17 cellular contexts compared by ENCODE assay signal in genomic region chr12:131863711-131864396, GRCh38. TPM values are rescaled to one million over a fixed set of nuclear protein-coding genes. Genes with fewer than 3 reads are reported as not detected.
DNase-seq lines count a peak whose midpoint lies in the region; ATAC-seq and TF ChIP-seq lines count a peak whose summit lies in the region.
"Had no signal": no experiment of that assay in that cellular context is flagged by ENCODE, and none has a peak within 500 bp of the region (broad histone marks: within the 10 kb centered on the region; RNA-seq: fewer than 3 reads in every experiment).

No MANE protein-coding gene starts in this region.

- H3K4me3 ChIP-seq in NB4 (ENCODE audit: low read depth, low read length): no peak overlapping the region
- H3K4me3 ChIP-seq: BLaER1, esophagus squamous epithelium, GM12878, heart right ventricle, spleen, suprapubic skin had no signal

- intact Hi-C loops in dendritic cell treated with granulocyte-macrophage colony-stimulating factor and Interleukin-4, amounts not matched to agents 40 ng/mL and 50 ng/mL, for 4 days (cut with micrococcal nuclease): loop anchor here (5.0 kb wide), 1 partner anchor 33 kb away; no protein-coding TSS in a partner anchor

- no peak for ATAC-seq in HG03095 (IDR thresholded peaks at IDR 0.05; ENCODE audit: unreplicated experiment)
- ATAC-seq: GM12878, heart right ventricle had no signal

- no peaks in the 10 kb centered on the region for H3K36me3 Mint-ChIP-seq in dendritic cell treated with granulocyte-macrophage colony-stimulating factor and Interleukin-4, amounts not matched to agents 40 ng/mL and 50 ng/mL, for 4 days (ENCODE audit: low read depth)
- no peaks in the 10 kb centered on the region for H3K36me3 Mint-ChIP-seq in neural crest cell (ENCODE audit: low read depth)

- TF ChIP-seq CTCF in NB4 (IDR thresholded peaks at IDR 0.05; ENCODE audit: low read depth, low read length): no peak
- TF ChIP-seq CTCF in neural crest cell (conservative IDR thresholded peaks at IDR 0.05): no peak
- TF ChIP-seq CTCF in GM10248 (IDR thresholded peaks at IDR 0.05; ENCODE audit: control extremely low read depth, extremely low read depth, low read depth, missing control alignments): no peak

- CTCF ChIA-PET in GM10248 (lab: Yijun Ruan, JAX): no interaction called here

- no peaks in the 10 kb centered on the region for H3K9me3 Mint-ChIP-seq in dendritic cell treated with granulocyte-macrophage colony-stimulating factor and Interleukin-4, amounts not matched to agents 40 ng/mL and 50 ng/mL, for 4 days
- no peaks in the 10 kb centered on the region for H3K9me3 Mint-ChIP-seq in neural crest cell
- H3K9me3 Mint-ChIP-seq: nephron had no signal

- H3K4me3 Mint-ChIP-seq in dendritic cell treated with granulocyte-macrophage colony-stimulating factor and Interleukin-4, amounts not matched to agents 40 ng/mL and 50 ng/mL, for 4 days: no peak overlapping the region
- H3K4me3 Mint-ChIP-seq in neural crest cell: peak overlapping the region; percentile 33
- H3K4me3 Mint-ChIP-seq: nephron had no signal

- no peak for TF ChIP-seq POLR2A in NB4 (IDR thresholded peaks at IDR 0.05; ENCODE audit: extremely low read depth, insufficient read length)

- H3K27ac Mint-ChIP-seq in dendritic cell treated with granulocyte-macrophage colony-stimulating factor and Interleukin-4, amounts not matched to agents 40 ng/mL and 50 ng/mL, for 4 days: peak overlapping the region; percentile 42
- peak overlapping the region; percentile 62 for H3K27ac Mint-ChIP-seq in neural crest cell (ENCODE audit: unreplicated experiment)

- peaks cover 1% of the 10 kb centered on the region for H3K27me3 Mint-ChIP-seq in dendritic cell treated with granulocyte-macrophage colony-stimulating factor and Interleukin-4, amounts not matched to agents 40 ng/mL and 50 ng/mL, for 4 days
- peaks cover 23% of the 10 kb centered on the region for H3K27me3 Mint-ChIP-seq in neural crest cell (ENCODE audit: low read depth)

- H3K4me1 Mint-ChIP-seq in dendritic cell treated with granulocyte-macrophage colony-stimulating factor and Interleukin-4, amounts not matched to agents 40 ng/mL and 50 ng/mL, for 4 days (ENCODE audit: low read depth): peaks cover 46% of the 10 kb centered on the region
- peaks cover 34% of the 10 kb centered on the region for H3K4me1 Mint-ChIP-seq in neural crest cell

- POLR2A ChIA-PET in GM10248 (lab: Yijun Ruan, JAX): no interaction called here

- DNase-seq in ELF-1 (ENCODE audit: low read depth, low spot score) (peak; percentile 76), NB4 (ENCODE audit: low read depth) (peak; percentile 3), neural crest cell (ENCODE audit: low read depth, low spot score) (no peak), GM19240 (ENCODE audit: insufficient read length, low spot score) (no peak), GM10248 (ENCODE audit: extremely low spot score) (no peak)
- no peak for DNase-seq in stimulated activated CD4-positive, alpha-beta T cell treated with anti-CD3 and anti-CD28 coated beads, Interleukin-2, amount 100 ng/mL, for 48 hours
- DNase-seq: esophagus squamous epithelium, GDM1, heart right ventricle, NCI-H1436 treated with DMSO at 0.1 percent for 48 hours had no signal

RNA-seq across cellular contexts. Expression of gene ULK1, which starts 30.6 kb away (rescaled TPM):
- 59.2 and 69.3 TPM in 2 replicates for total RNA-seq in neural crest cell

RNA-seq across cellular contexts. Expression of gene MMP17, which starts 35.7 kb away (rescaled TPM):
- 90.9 and 94.8 TPM in 2 replicates for total RNA-seq in neural crest cell

Comparison
In these comparisons a context has a peak if more than half of its experiments do, and no peak if none do; other contexts are left out.
1. DNase-seq: peak in ELF-1 (single experiment) and NB4 (single experiment); none in neural crest cell (single experiment), GM19240 (single experiment), stimulated activated CD4-positive, alpha-beta T cell treated with anti-CD3 and anti-CD28 coated beads, Interleukin-2, amount 100 ng/mL, for 48 hours (0 of 2) and GM10248 (single experiment).